Comparison of ENCODE assay signal across 9 cellular contexts in genomic region chr3:28476194-28476593, GRCh38.
DNase-seq lines count a peak whose midpoint lies in the region; ATAC-seq and TF ChIP-seq lines count a peak whose summit lies in the region.
"Had no signal": no experiment of that assay in that cellular context is flagged by ENCODE, and none has a peak within 500 bp of the region (broad histone marks: within the 10 kb centered on the region; RNA-seq: fewer than 3 reads in every experiment).

No MANE protein-coding gene starts in this region.

- H3K4me3 ChIP-seq in HFF-Myc (replicated peaks; ENCODE audit: low read depth, low read length) (no peak overlapping the region), cardiac fibroblast (replicated peaks in 1 of 2; ENCODE audit: low read depth in 2 of 2, low read length in 2 of 2) (no peak overlapping the region), mesenchymal stem cell (ENCODE audit: insufficient read depth in 1 of 2, low read depth in 1 of 2, low read length in 2 of 2) (no peak overlapping the region)
- H3K4me3 ChIP-seq: BLaER1 had no signal

- H3K79me1 ChIP-seq in mesenchymal stem cell (replicated peaks; ENCODE audit: low read length, poor library complexity, severe bottlenecking), result no peaks in the 10 kb centered on the region

- H4K8ac ChIP-seq in mesenchymal stem cell (ENCODE audit: low read length), result no peak overlapping the region

- no peak overlapping the region for H2AK5ac ChIP-seq in mesenchymal stem cell (ENCODE audit: low read length, severe bottlenecking)

- H4K91ac ChIP-seq in mesenchymal stem cell (ENCODE audit: low read length), result no peak overlapping the region

- no peak overlapping the region for H3K23ac ChIP-seq in mesenchymal stem cell (ENCODE audit: low read length in 2 of 2)

- H3K4me1 ChIP-seq in mesenchymal stem cell (ENCODE audit: control insufficient read depth, insufficient read depth, low read depth, low read length), result no peaks in the 10 kb centered on the region
- H3K4me1 ChIP-seq: BLaER1 had no signal

- no peaks in the 10 kb centered on the region for H3K27me3 ChIP-seq in mesenchymal stem cell (ENCODE audit: control insufficient read depth in 1 of 2, insufficient read depth in 1 of 2, low read length in 2 of 2)
- H3K27me3 ChIP-seq: BLaER1 had no signal

- H3K36me3 ChIP-seq in mesenchymal stem cell (ENCODE audit: control insufficient read depth in 1 of 2, insufficient read depth in 2 of 2, low read depth in 1 of 2, low read length in 2 of 2), result no peaks in the 10 kb centered on the region
- H3K36me3 ChIP-seq: BLaER1 had no signal

- no peak overlapping the region for H3K4ac ChIP-seq in mesenchymal stem cell (ENCODE audit: low read depth in 1 of 2, low read length in 2 of 2)

- no peak overlapping the region for H3K27ac ChIP-seq in mesenchymal stem cell (ENCODE audit: low read length, poor library complexity, severe bottlenecking)
- H3K27ac ChIP-seq: BLaER1 had no signal

- H2BK15ac ChIP-seq in mesenchymal stem cell (ENCODE audit: low read depth, poor library complexity, severe bottlenecking), result no peak overlapping the region

- H3K4me2 ChIP-seq in mesenchymal stem cell (ENCODE audit: low read length, poor library complexity, severe bottlenecking), result no peak overlapping the region
- H3K4me2 ChIP-seq: BLaER1 had no signal

- no peak overlapping the region for H2BK5ac ChIP-seq in mesenchymal stem cell (ENCODE audit: low read depth, low read length, poor library complexity, severe bottlenecking)

- H2AFZ ChIP-seq in mesenchymal stem cell (ENCODE audit: low read depth, low read length), result no peak overlapping the region

- H2BK12ac ChIP-seq in mesenchymal stem cell (ENCODE audit: low read length in 2 of 2), result no peak overlapping the region

- TF ChIP-seq CTCF in HFF-Myc (IDR thresholded peaks at IDR 0.05; ENCODE audit: low read depth, low read length, missing control alignments), result peak; percentile 42
- peak; percentile 49 for TF ChIP-seq CTCF in cardiac fibroblast (IDR thresholded peaks at IDR 0.05; ENCODE audit: low read depth, low read length)

- no peak overlapping the region for H3K14ac ChIP-seq in mesenchymal stem cell (ENCODE audit: low read length in 2 of 2)

- no peak overlapping the region for H3K18ac ChIP-seq in mesenchymal stem cell (ENCODE audit: low read depth in 1 of 2, low read length in 2 of 2)

- no peak overlapping the region for H2BK120ac ChIP-seq in mesenchymal stem cell (ENCODE audit: low read depth, low read length)

- no peak for ATAC-seq in GM21447 (IDR thresholded peaks at IDR 0.05; ENCODE audit: unreplicated experiment)

- no peak overlapping the region for H3K9ac ChIP-seq in mesenchymal stem cell (ENCODE audit: low read length)
- H3K9ac ChIP-seq: BLaER1 had no signal

- DNase-seq in NCI-H1417 (lab: John Stamatoyannopoulos, UW), result peak; percentile 5 to 52 (median 17)
- no peak for DNase-seq in NCI-H1417 treated with DMSO at 0.1 percent for 48 hours (lab: John Stamatoyannopoulos, UW)
- DNase-seq in HFF-Myc (ENCODE audit: extremely low read depth, low read depth), result peak; percentile 5
- peak; percentile 11 for DNase-seq in NCI-H2227 (lab: John Stamatoyannopoulos, UW; ENCODE audit: unreplicated experiment)
- peak; percentile 70 to 77 for DNase-seq in cardiac fibroblast (ENCODE audit: low read depth in 2 of 2)
- DNase-seq in mesenchymal stem cell, result peak; percentile 51
- no peak for DNase-seq in activated CD4-positive, alpha-beta T cell treated with anti-CD3 and anti-CD28 coated beads for 48 hours

- H3K9me3 ChIP-seq in mesenchymal stem cell (ENCODE audit: control insufficient read depth, low read length), result peaks cover 3% of the 10 kb centered on the region

Comparison
In these comparisons a context has a peak if more than half of its experiments do, and no peak if none do; other contexts are left out.
1. DNase-seq: peak in NCI-H1417 (3 of 3), HFF-Myc (single experiment), NCI-H2227 (single experiment), cardiac fibroblast (2 of 2) and mesenchymal stem cell (single experiment); none in NCI-H1417 treated with DMSO at 0.1 percent for 48 hours (single experiment) and activated CD4-positive, alpha-beta T cell treated with anti-CD3 and anti-CD28 coated beads for 48 hours (single experiment).